In the genomic region with DNA sequence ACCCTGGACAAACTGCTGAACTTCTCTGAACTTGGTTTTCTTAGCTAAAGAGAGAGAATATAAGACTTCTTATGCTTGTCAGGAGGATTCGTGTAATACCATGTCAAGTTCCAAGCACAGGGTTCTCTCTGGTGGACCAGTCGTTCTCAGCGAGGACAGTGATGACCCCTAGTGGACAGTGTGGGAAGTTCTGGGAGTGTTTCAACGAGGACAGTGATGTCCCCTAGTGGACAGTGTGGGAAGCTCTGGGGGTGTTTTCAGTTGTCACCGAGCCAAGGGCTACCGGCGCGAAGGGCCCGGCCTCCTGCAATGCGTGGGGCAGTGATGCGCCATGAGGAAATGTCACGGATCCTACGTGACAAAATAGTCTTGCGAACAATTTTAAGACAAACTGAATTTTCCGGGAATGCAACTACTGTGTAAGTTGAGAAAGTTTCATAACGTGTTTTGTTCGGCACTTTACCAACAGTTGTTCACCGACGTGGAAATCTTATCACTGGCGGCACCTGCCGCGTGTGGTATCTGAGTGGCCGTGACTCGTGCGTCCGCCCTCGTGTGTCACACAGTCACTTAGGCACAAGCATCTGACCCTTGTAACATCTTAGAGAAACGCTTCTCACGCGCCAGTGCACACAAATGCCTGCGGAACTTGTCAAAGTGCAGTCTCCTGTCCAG, we compare ENCODE assay signal across 8 cellular contexts. TPM values are rescaled to one million over a fixed set of nuclear protein-coding genes. Genes with fewer than 3 reads are reported as not detected.
DNase-seq lines count a peak whose midpoint lies in the region; ATAC-seq and TF ChIP-seq lines count a peak whose summit lies in the region.

No MANE protein-coding gene starts in this region.

- no peaks in the 10 kb centered on the region for H3K9me3 ChIP-seq in Karpas-422 (ENCODE audit: low read length)
- no peaks in the 10 kb centered on the region for H3K9me3 ChIP-seq in esophagus squamous epithelium

- H3K4me3 ChIP-seq in Karpas-422 (ENCODE audit: low read length) (no peak overlapping the region), esophagus squamous epithelium (peak overlapping the region in 1 of 4 donors; percentile 13)

- H3K27me3 ChIP-seq in Karpas-422 (ENCODE audit: low read length) = no peaks in the 10 kb centered on the region
- no peaks in the 10 kb centered on the region for H3K27me3 ChIP-seq in esophagus squamous epithelium

- DNase-seq in DMS79 treated with DMSO at 0.1 percent for 48 hours (lab: John Stamatoyannopoulos, UW) (peak; percentile 96), Karpas-422 (peak; percentile 98), OCI-M2 (lab: John Stamatoyannopoulos, UW; ENCODE audit: unreplicated experiment) (peak; percentile 58), activated T-cell treated with anti-CD3 and anti-CD28 coated beads for 4 hours (peak; percentile 85), esophagus squamous epithelium (lab: John Stamatoyannopoulos, UW) (peak; percentile 36)
- peak; percentile 89 for DNase-seq in natural killer cell treated with Interleukin-12 subunit alpha and Interleukin-12 subunit beta and Interleukin-15 and Interleukin-18, amount 100 ng/mL, for 72 hours (ENCODE audit: low spot score)
- DNase-seq in stimulated activated naive CD4-positive, alpha-beta T cell (lab: John Stamatoyannopoulos, UW) = peak; percentile 63 to 93 (median 84)

- H3K27ac ChIP-seq in Karpas-422 (ENCODE audit: low read length) (no peak overlapping the region), esophagus squamous epithelium (no peak overlapping the region)

- peak; percentile 75 for ATAC-seq in GM21737 (IDR thresholded peaks at IDR 0.05; ENCODE audit: unreplicated experiment)
- ATAC-seq in natural killer cell treated with Interleukin-12 subunit alpha and Interleukin-12 subunit beta and Interleukin-15 and Interleukin-18, amount 100 ng/mL, for 72 hours = peak; percentile 94 to 96

- peak; percentile 99 to 100 (median 100) for TF ChIP-seq CTCF in esophagus squamous epithelium (IDR thresholded peaks at IDR 0.05)

- H3K27me3 Mint-ChIP-seq in natural killer cell treated with Interleukin-12 subunit alpha and Interleukin-12 subunit beta and Interleukin-15 and Interleukin-18, amount 100 ng/mL, for 72 hours = peaks cover 0 to 5% of the 10 kb centered on the region in 2 donors

- no peak overlapping the region for H3K27ac Mint-ChIP-seq in natural killer cell treated with Interleukin-12 subunit alpha and Interleukin-12 subunit beta and Interleukin-15 and Interleukin-18, amount 100 ng/mL, for 72 hours

- no peaks in the 10 kb centered on the region for H3K36me3 Mint-ChIP-seq in natural killer cell treated with Interleukin-12 subunit alpha and Interleukin-12 subunit beta and Interleukin-15 and Interleukin-18, amount 100 ng/mL, for 72 hours

- peaks cover 12% of the 10 kb centered on the region in 2 donors for H3K4me1 Mint-ChIP-seq in natural killer cell treated with Interleukin-12 subunit alpha and Interleukin-12 subunit beta and Interleukin-15 and Interleukin-18, amount 100 ng/mL, for 72 hours (ENCODE audit: low read depth in 2 of 2)

- intact Hi-C loops in esophagus squamous epithelium (cut with DNase I) = no loop called here

- TF ChIP-seq POLR2A in esophagus squamous epithelium (IDR thresholded peaks at IDR 0.05) = no peak

- H3K4me2 ChIP-seq in Karpas-422 (ENCODE audit: low read depth, low read length, poor library complexity, severe bottlenecking) = no peak overlapping the region

- H2AFZ ChIP-seq in Karpas-422 (ENCODE audit: low read length) = no peak overlapping the region

- H3K79me2 ChIP-seq in Karpas-422 (ENCODE audit: low read length) = no peaks in the 10 kb centered on the region

- H3K9ac ChIP-seq in Karpas-422 (ENCODE audit: low read length) = no peak overlapping the region

- no peak overlapping the region for H3K4me3 Mint-ChIP-seq in natural killer cell treated with Interleukin-12 subunit alpha and Interleukin-12 subunit beta and Interleukin-15 and Interleukin-18, amount 100 ng/mL, for 72 hours

- H3K9me3 Mint-ChIP-seq in natural killer cell treated with Interleukin-12 subunit alpha and Interleukin-12 subunit beta and Interleukin-15 and Interleukin-18, amount 100 ng/mL, for 72 hours = no peaks in the 10 kb centered on the region

- no peaks in the 10 kb centered on the region for H3K9me2 ChIP-seq in Karpas-422 (replicated peaks; ENCODE audit: insufficient read depth, low read length)

- no peaks in the 10 kb centered on the region for H3K4me1 ChIP-seq in Karpas-422 (ENCODE audit: low read length)
- H3K4me1 ChIP-seq in esophagus squamous epithelium = peaks cover 0 to 50% (median 0%) of the 10 kb centered on the region in 3 donors

- H4K20me1 ChIP-seq in Karpas-422 (ENCODE audit: insufficient read depth, low read depth, low read length) = no peaks in the 10 kb centered on the region

- WGBS in esophagus squamous epithelium, 2 donors = 24 to 32% methylated on average over 13 to 26 of the region's 31 CpGs

- H3K36me3 ChIP-seq in Karpas-422 (ENCODE audit: insufficient read depth, low read length) (no peaks in the 10 kb centered on the region), esophagus squamous epithelium (no peaks in the 10 kb centered on the region)

RNA-seq across cellular contexts. Expression of a gene that starts 39.3 kb away (rescaled TPM):
- not detected in 2 replicates for total RNA-seq in Karpas-422 (2014; rRNA removed; shearing (Covaris generic); ENCODE audit: low replicate concordance)
- 10 to 100 TPM; 11.1 to 51.6 (median 32.2) TPM for total RNA-seq in esophagus squamous epithelium
- under 1 TPM; 0.19 to 0.28 TPM for total RNA-seq in natural killer cell treated with Interleukin-12 subunit alpha and Interleukin-12 subunit beta and Interleukin-15 and Interleukin-18, amount 100 ng/mL, for 72 hours

RNA-seq across cellular contexts. Expression of a gene that starts 57.4 kb away (rescaled TPM):
- total RNA-seq in Karpas-422 (2014; rRNA removed; shearing (Covaris generic); ENCODE audit: low replicate concordance) = 25.5 and 26.0 TPM in 2 replicates
- total RNA-seq in esophagus squamous epithelium = 10 to 100 TPM; 18.4 to 45.7 (median 42.8) TPM
- total RNA-seq in natural killer cell treated with Interleukin-12 subunit alpha and Interleukin-12 subunit beta and Interleukin-15 and Interleukin-18, amount 100 ng/mL, for 72 hours = 100 to 1,000 TPM in 1 of 2 donors, 10 to 100 TPM in 1; 63.5 to 116 TPM

Comparison
In these comparisons a context has a peak if more than half of its experiments do, and no peak if none do; other contexts are left out.
1. DNase-seq: peak in every context shown above with its lines; median percentile 98 in Karpas-422; 96 in DMS79 treated with DMSO at 0.1 percent for 48 hours; 89 in natural killer cell treated with Interleukin-12 subunit alpha and Interleukin-12 subunit beta and Interleukin-15 and Interleukin-18, amount 100 ng/mL, for 72 hours; 85 in activated T-cell treated with anti-CD3 and anti-CD28 coated beads for 4 hours; 84 in stimulated activated naive CD4-positive, alpha-beta T cell; 58 in OCI-M2; 36 in esophagus squamous epithelium.
2. RNA of a gene that starts 39.3 kb away (total RNA-seq): 11.1 to 51.6 TPM in esophagus squamous epithelium; 0.19 to 0.28 TPM in natural killer cell treated with Interleukin-12 subunit alpha and Interleukin-12 subunit beta and Interleukin-15 and Interleukin-18, amount 100 ng/mL, for 72 hours and not detected in Karpas-422; every median in the first group is over 4 times any median in the second.